ENCODE assay signal across 13 cellular contexts in the genomic region with DNA sequence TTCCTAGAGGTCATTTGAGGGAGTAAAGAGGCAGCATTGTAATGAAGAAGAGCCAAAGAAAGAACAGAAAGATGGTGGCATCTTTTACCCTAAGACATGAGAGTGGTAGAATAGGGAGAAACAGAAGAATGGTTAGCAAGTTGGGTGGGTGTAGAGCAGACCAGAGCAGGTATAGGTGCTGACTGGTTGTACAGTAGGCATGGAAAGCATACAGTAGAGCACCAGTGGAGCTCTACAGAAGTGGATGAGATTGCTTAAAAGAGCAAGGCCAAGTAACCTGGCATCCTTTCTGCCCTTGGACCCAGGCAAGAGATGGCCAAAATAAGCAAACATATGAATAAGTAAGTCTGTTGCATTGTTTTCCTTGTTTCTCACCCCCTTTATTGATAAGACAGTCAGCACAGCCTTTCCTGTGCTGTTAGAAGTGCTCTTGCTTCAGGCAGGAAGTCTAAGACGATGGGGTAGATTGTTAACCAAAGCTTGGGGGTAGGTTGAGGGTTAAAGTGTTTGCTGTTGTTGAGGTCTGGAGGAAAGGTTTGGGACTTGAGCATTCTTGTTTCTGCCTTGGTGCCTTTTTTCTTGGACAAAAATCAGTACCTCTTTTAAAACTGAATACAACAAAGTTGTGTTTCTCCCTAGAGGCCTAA.
"Had no signal": no experiment of that assay in that cellular context is flagged by ENCODE, and none has a peak within 500 bp of the region (broad histone marks: within the 10 kb centered on the region; RNA-seq: fewer than 3 reads in every experiment).

No MANE protein-coding gene starts in this region.

- H3K27ac ChIP-seq: hepatocyte, vagina had no signal

- H3K36me3 Mint-ChIP-seq: stimulated activated effector memory CD8-positive, alpha-beta T cell treated with anti-CD3 and anti-CD28 coated beads, Interleukin-12 subunit alpha, Interleukin-12 subunit beta, amount 100 ng/mL, for 72 hours had no signal

- FAIRE-seq: frontal cortex had no signal

- H3K27me3 ChIP-seq: hepatocyte, tibial nerve, vagina had no signal

- H3K79me2 ChIP-seq: hepatocyte had no signal

- H3K27me3 Mint-ChIP-seq: activated T-helper 17 cell treated with anti-CD3 and anti-CD28 coated beads, Interleukin-2, amount 50 U/mL, for 72 hours; naive B cell had no signal

- H3K4me1 ChIP-seq: vagina had no signal

- H3K4me3 ChIP-seq: hepatocyte, smooth muscle cell, tibial nerve, vagina had no signal

- H2AFZ ChIP-seq: hepatocyte had no signal

- H3K27ac Mint-ChIP-seq: activated T-helper 17 cell treated with anti-CD3 and anti-CD28 coated beads, Interleukin-2, amount 50 U/mL, for 72 hours; naive B cell; stimulated activated effector memory CD8-positive, alpha-beta T cell treated with anti-CD3 and anti-CD28 coated beads, Interleukin-12 subunit alpha, Interleukin-12 subunit beta, amount 100 ng/mL, for 72 hours had no signal

- ATAC-seq: activated T-helper 17 cell treated with anti-CD3 and anti-CD28 coated beads, Interleukin-2, amount 50 U/mL, for 72 hours; stimulated activated effector memory CD8-positive, alpha-beta T cell treated with anti-CD3 and anti-CD28 coated beads, Interleukin-12 subunit alpha, Interleukin-12 subunit beta, amount 100 ng/mL, for 72 hours had no signal

- H3K4me3 Mint-ChIP-seq: activated T-helper 17 cell treated with anti-CD3 and anti-CD28 coated beads, Interleukin-2, amount 50 U/mL, for 72 hours; naive B cell; stimulated activated effector memory CD8-positive, alpha-beta T cell treated with anti-CD3 and anti-CD28 coated beads, Interleukin-12 subunit alpha, Interleukin-12 subunit beta, amount 100 ng/mL, for 72 hours had no signal

- H3K4me2 ChIP-seq: hepatocyte, smooth muscle cell had no signal

- H3K9me3 Mint-ChIP-seq: activated T-helper 17 cell treated with anti-CD3 and anti-CD28 coated beads, Interleukin-2, amount 50 U/mL, for 72 hours had no signal

- DNase-seq: activated naive CD4-positive, alpha-beta T cell treated with anti-CD3 and anti-CD28 coated beads, Interleukin-2, amount 50 U/mL, for 16 hours; activated T-cell treated with anti-CD3 and anti-CD28 coated beads for 4 hours; anterior cingulate cortex; kidney glomerular epithelial cell; naive B cell; right cardiac atrium had no signal

- H3K4me1 Mint-ChIP-seq: activated T-helper 17 cell treated with anti-CD3 and anti-CD28 coated beads, Interleukin-2, amount 50 U/mL, for 72 hours had no signal

- H3K9me3 ChIP-seq: vagina had no signal
